ENCODE assay signal across 1 cellular context in the genomic region with DNA sequence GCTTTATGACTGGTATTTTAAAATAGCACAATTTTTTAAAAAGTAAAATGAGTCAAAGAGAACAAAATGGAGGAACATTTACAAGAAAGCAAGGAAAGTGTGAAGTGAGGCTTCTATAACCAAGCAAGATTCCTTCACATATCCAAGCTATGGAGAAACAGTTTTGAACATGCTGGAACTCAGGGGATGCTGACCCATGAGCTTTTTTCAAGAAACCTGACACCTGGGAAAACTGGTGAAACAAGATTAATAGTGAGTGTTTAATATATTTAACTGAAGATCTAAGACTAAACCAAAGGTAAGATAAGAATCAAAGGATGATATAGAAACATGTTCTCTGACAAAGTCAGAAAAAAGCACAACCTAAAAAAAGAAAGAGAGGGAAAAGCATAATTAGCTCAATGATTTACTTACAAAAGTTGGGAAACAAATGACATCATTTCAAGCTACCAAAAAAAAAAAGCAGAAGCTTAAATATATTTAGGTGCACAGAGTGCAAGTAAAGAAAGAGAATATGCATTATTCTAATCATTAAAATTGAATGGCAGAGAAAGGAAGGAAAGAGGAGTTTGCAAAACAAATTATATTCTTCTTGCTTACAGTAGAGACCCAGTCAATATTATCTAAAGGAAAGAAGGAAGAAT.
TF ChIP-seq lines count a peak whose summit lies in the region.

No MANE protein-coding gene starts in this region.

TF ChIP-seq in SK-N-SH treated with all-trans-retinoic acid at 6 μM for 48 hours, 23 proteins besides CTCF, POLR2A, EP300 and RAD21 (continued from another document):
- TF ChIP-seq, protein P1, sequence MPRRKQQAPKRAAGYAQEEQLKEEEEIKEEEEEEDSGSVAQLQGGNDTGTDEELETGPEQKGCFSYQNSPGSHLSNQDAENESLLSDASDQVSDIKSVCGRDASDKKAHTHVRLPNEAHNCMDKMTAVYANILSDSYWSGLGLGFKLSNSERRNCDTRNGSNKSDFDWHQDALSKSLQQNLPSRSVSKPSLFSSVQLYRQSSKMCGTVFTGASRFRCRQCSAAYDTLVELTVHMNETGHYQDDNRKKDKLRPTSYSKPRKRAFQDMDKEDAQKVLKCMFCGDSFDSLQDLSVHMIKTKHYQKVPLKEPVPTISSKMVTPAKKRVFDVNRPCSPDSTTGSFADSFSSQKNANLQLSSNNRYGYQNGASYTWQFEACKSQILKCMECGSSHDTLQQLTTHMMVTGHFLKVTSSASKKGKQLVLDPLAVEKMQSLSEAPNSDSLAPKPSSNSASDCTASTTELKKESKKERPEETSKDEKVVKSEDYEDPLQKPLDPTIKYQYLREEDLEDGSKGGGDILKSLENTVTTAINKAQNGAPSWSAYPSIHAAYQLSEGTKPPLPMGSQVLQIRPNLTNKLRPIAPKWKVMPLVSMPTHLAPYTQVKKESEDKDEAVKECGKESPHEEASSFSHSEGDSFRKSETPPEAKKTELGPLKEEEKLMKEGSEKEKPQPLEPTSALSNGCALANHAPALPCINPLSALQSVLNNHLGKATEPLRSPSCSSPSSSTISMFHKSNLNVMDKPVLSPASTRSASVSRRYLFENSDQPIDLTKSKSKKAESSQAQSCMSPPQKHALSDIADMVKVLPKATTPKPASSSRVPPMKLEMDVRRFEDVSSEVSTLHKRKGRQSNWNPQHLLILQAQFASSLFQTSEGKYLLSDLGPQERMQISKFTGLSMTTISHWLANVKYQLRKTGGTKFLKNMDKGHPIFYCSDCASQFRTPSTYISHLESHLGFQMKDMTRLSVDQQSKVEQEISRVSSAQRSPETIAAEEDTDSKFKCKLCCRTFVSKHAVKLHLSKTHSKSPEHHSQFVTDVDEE (CRISPR knock-in tag; IDR thresholded peaks at IDR 0.05): no peak
- TF ChIP-seq GLIS3 (CRISPR knock-in tag; IDR thresholded peaks at IDR 0.05): no peak
- TF ChIP-seq, protein P2, sequence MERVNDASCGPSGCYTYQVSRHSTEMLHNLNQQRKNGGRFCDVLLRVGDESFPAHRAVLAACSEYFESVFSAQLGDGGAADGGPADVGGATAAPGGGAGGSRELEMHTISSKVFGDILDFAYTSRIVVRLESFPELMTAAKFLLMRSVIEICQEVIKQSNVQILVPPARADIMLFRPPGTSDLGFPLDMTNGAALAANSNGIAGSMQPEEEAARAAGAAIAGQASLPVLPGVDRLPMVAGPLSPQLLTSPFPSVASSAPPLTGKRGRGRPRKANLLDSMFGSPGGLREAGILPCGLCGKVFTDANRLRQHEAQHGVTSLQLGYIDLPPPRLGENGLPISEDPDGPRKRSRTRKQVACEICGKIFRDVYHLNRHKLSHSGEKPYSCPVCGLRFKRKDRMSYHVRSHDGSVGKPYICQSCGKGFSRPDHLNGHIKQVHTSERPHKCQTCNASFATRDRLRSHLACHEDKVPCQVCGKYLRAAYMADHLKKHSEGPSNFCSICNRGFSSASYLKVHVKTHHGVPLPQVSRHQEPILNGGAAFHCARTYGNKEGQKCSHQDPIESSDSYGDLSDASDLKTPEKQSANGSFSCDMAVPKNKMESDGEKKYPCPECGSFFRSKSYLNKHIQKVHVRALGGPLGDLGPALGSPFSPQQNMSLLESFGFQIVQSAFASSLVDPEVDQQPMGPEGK (CRISPR knock-in tag; IDR thresholded peaks at IDR 0.05; ENCODE audit: borderline replicate concordance): no peak
- TF ChIP-seq ZNF70 (CRISPR knock-in tag; IDR thresholded peaks at IDR 0.05): no peak
- no peak for TF ChIP-seq ZNF8 (CRISPR knock-in tag; IDR thresholded peaks at IDR 0.05)
- TF ChIP-seq ISL1 (CRISPR knock-in tag; IDR thresholded peaks at IDR 0.05): no peak
- TF ChIP-seq, protein P3, sequence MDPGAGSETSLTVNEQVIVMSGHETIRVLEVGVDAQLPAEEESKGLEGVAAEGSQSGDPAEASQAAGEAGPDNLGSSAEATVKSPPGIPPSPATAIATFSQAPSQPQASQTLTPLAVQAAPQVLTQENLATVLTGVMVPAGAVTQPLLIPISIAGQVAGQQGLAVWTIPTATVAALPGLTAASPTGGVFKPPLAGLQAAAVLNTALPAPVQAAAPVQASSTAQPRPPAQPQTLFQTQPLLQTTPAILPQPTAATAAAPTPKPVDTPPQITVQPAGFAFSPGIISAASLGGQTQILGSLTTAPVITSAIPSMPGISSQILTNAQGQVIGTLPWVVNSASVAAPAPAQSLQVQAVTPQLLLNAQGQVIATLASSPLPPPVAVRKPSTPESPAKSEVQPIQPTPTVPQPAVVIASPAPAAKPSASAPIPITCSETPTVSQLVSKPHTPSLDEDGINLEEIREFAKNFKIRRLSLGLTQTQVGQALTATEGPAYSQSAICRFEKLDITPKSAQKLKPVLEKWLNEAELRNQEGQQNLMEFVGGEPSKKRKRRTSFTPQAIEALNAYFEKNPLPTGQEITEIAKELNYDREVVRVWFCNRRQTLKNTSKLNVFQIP (CRISPR knock-in tag; IDR thresholded peaks at IDR 0.05; ENCODE audit: borderline replicate concordance, low read depth): no peak
- no peak for TF ChIP-seq ZC3H10 (CRISPR knock-in tag; IDR thresholded peaks at IDR 0.05)
- TF ChIP-seq ESRRG (CRISPR knock-in tag; IDR thresholded peaks at IDR 0.05): no peak
- TF ChIP-seq ARNTL (CRISPR knock-in tag; IDR thresholded peaks at IDR 0.05; ENCODE audit: borderline replicate concordance, low read depth): no peak
TF ChIP-seq in SK-N-SH treated with all-trans-retinoic acid at 6 μM for 48 hours: peak in this region for 0.
